ENCODE assay signal across 13 cellular contexts in the genomic region with DNA sequence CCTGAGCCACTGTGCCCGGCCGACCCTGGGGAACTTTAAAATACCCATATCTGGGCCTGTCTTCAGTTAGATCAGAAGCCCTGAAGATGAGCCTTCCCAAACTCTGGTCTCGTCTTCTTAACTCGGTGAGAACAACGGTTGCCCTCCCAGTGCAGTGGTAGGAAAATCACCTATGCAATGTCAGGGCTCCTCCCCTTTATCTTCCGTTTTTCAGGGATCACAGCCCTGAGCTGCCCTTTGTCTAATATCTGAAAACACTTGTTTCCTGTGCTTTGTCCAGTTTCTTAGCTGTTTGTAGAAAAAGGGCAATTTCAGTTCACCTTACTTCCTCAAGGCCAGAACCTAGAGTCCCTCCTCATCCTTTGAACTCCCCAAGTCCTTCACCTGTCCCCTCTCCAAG. TPM values are rescaled to one million over a fixed set of nuclear protein-coding genes. Genes with fewer than 3 reads are reported as not detected.
A peak's percentile ranks its signal among the peaks of the same experiment; 100 is the strongest.
DNase-seq lines count a peak whose midpoint lies in the region; ATAC-seq and TF ChIP-seq lines count a peak whose summit lies in the region.
"Had no signal": no experiment of that assay in that cellular context is flagged by ENCODE, and none has a peak within 500 bp of the region (broad histone marks: within the 10 kb centered on the region; RNA-seq: fewer than 3 reads in every experiment).

No MANE protein-coding gene starts in this region.

- CTCF ChIA-PET in activated CD4-positive, alpha-beta T cell treated with anti-CD3 and anti-CD28 coated beads for 36 hours (lab: Charles Lee): interaction anchor here (0.7 to 2.3 kb wide), 2 partner anchors 38 to 313 kb away, joined by 5 to 13 read pairs; partner anchors contain the start of gene CCDC85B

- no peaks in the 10 kb centered on the region for H3K9me3 Mint-ChIP-seq in activated CD4-positive, alpha-beta T cell treated with anti-CD3 and anti-CD28 coated beads for 36 hours (ENCODE audit: low read depth)
- H3K9me3 Mint-ChIP-seq in activated T-helper 17 cell treated with anti-CD3 and anti-CD28 coated beads, Interleukin-2, amount 50 U/mL, for 72 hours: peaks cover 3% of the 10 kb centered on the region
- no peaks in the 10 kb centered on the region for H3K9me3 Mint-ChIP-seq in neural progenitor cell

- intact Hi-C loops in activated CD4-positive, alpha-beta T cell treated with anti-CD3 and anti-CD28 coated beads for 36 hours (cut with DNase I, micrococcal nuclease): loop anchor here (1.0 to 2.0 kb wide), 4 partner anchors 9 to 70 kb away; partner anchors contain the start of genes C11orf68 (in 2 of the 2), DRAP1 (in 2 of the 2), CFL1 (in 1 of the 2) and FIBP (in 1 of the 2)

- H3K4me1 Mint-ChIP-seq in activated CD4-positive, alpha-beta T cell treated with anti-CD3 and anti-CD28 coated beads for 36 hours: peaks cover 26% of the 10 kb centered on the region
- peaks cover 20% of the 10 kb centered on the region for H3K4me1 Mint-ChIP-seq in activated T-helper 17 cell treated with anti-CD3 and anti-CD28 coated beads, Interleukin-2, amount 50 U/mL, for 72 hours
- H3K4me1 Mint-ChIP-seq in neural progenitor cell: peaks cover 16% of the 10 kb centered on the region

- POLR2A ChIA-PET in activated CD4-positive, alpha-beta T cell treated with anti-CD3 and anti-CD28 coated beads for 36 hours (lab: Charles Lee): no interaction called here

- no peaks in the 10 kb centered on the region for H3K79me2 ChIP-seq in neural progenitor cell (ENCODE audit: low read depth)

- no peak overlapping the region for H3K9ac ChIP-seq in neural progenitor cell

- H3K4me3 Mint-ChIP-seq in activated CD4-positive, alpha-beta T cell treated with anti-CD3 and anti-CD28 coated beads for 36 hours: peak overlapping the region; percentile 65
- peak overlapping the region; percentile 84 for H3K4me3 Mint-ChIP-seq in activated T-helper 17 cell treated with anti-CD3 and anti-CD28 coated beads, Interleukin-2, amount 50 U/mL, for 72 hours
- H3K4me3 Mint-ChIP-seq in neural progenitor cell: no peak overlapping the region

- H3K27me3 ChIP-seq in neural progenitor cell: no peaks in the 10 kb centered on the region

- no peak overlapping the region for H3K27ac ChIP-seq in neural progenitor cell
- H3K27ac ChIP-seq: A549 had no signal

- H4K20me1 ChIP-seq in neural progenitor cell (ENCODE audit: low read depth): no peaks in the 10 kb centered on the region

- no peaks in the 10 kb centered on the region for H3F3A ChIP-seq in neural progenitor cell (ENCODE audit: low read depth)

- no peak overlapping the region for H3K4me2 ChIP-seq in neural progenitor cell
- H3K4me2 ChIP-seq: A549 had no signal

- H3K36me3 ChIP-seq in neural progenitor cell: no peaks in the 10 kb centered on the region

- H3K36me3 Mint-ChIP-seq in activated CD4-positive, alpha-beta T cell treated with anti-CD3 and anti-CD28 coated beads for 36 hours (ENCODE audit: low read depth): peaks cover 1% of the 10 kb centered on the region
- H3K36me3 Mint-ChIP-seq in activated T-helper 17 cell treated with anti-CD3 and anti-CD28 coated beads, Interleukin-2, amount 50 U/mL, for 72 hours (ENCODE audit: low read depth): peaks cover under 1% of the 10 kb centered on the region
- H3K36me3 Mint-ChIP-seq in neural progenitor cell: no peaks in the 10 kb centered on the region

- H3K4me3 ChIP-seq in neural progenitor cell: no peak overlapping the region
- H3K4me3 ChIP-seq: A549, lung had no signal

- H2AFZ ChIP-seq in neural progenitor cell (replicated peaks): no peak overlapping the region

- H3K27me3 Mint-ChIP-seq in activated CD4-positive, alpha-beta T cell treated with anti-CD3 and anti-CD28 coated beads for 36 hours: no peaks in the 10 kb centered on the region
- H3K27me3 Mint-ChIP-seq in activated T-helper 17 cell treated with anti-CD3 and anti-CD28 coated beads, Interleukin-2, amount 50 U/mL, for 72 hours: no peaks in the 10 kb centered on the region
- H3K27me3 Mint-ChIP-seq in neural progenitor cell (ENCODE audit: insufficient read depth, low read depth): peaks cover 9% of the 10 kb centered on the region

- H3K27ac Mint-ChIP-seq in activated CD4-positive, alpha-beta T cell treated with anti-CD3 and anti-CD28 coated beads for 36 hours: peak overlapping the region; percentile 96
- peak overlapping the region; percentile 93 for H3K27ac Mint-ChIP-seq in activated T-helper 17 cell treated with anti-CD3 and anti-CD28 coated beads, Interleukin-2, amount 50 U/mL, for 72 hours
- H3K27ac Mint-ChIP-seq in neural progenitor cell: peak overlapping the region; percentile 19

- peak; percentile 16 for ATAC-seq in activated CD4-positive, alpha-beta T cell treated with anti-CD3 and anti-CD28 coated beads for 36 hours
- no peak for ATAC-seq in activated T-helper 17 cell treated with anti-CD3 and anti-CD28 coated beads, Interleukin-2, amount 50 U/mL, for 72 hours (replicated peaks)
- no peak for ATAC-seq in HG03135 (IDR thresholded peaks at IDR 0.05; ENCODE audit: unreplicated experiment)

- H3K4me1 ChIP-seq in neural progenitor cell: no peaks in the 10 kb centered on the region
- H3K4me1 ChIP-seq: tibial nerve had no signal

- no peak for TF ChIP-seq CTCF in neural progenitor cell (IDR thresholded peaks at IDR 0.05)

- DNase-seq in activated CD4-positive, alpha-beta T cell treated with anti-CD3 and anti-CD28 coated beads for 36 hours: no peak
- no peak for DNase-seq in activated CD4-positive, alpha-beta T cell treated with anti-CD3 and anti-CD28 coated beads, Interleukin-2, amount 50 U/mL, for 48 hours
- DNase-seq in KG1 (lab: John Stamatoyannopoulos, UW): peak; percentile 40
- DNase-seq in neural progenitor cell (ENCODE audit: low spot score): no peak
- no peak for DNase-seq in effector CD8-positive, alpha-beta T cell (lab: John Stamatoyannopoulos, UW)
- DNase-seq in mucosa of gallbladder (ENCODE audit: low spot score): no peak
- DNase-seq: occipital lobe, SIG-M5 had no signal

- H3K9me3 ChIP-seq in neural progenitor cell (ENCODE audit: low read depth): no peaks in the 10 kb centered on the region
- H3K9me3 ChIP-seq: A549, tibial nerve had no signal

RNA-seq across cellular contexts. Expression of gene DRAP1, which starts 9.4 kb away (rescaled TPM):
- 100 to 1,000 TPM; 111 to 158 TPM for total RNA-seq in activated CD4-positive, alpha-beta T cell treated with anti-CD3 and anti-CD28 coated beads for 36 hours
- total RNA-seq in activated T-helper 17 cell treated with anti-CD3 and anti-CD28 coated beads, Interleukin-2, amount 50 U/mL, for 72 hours: 10 to 100 TPM; 85.3 to 94.5 TPM
- total RNA-seq in neural progenitor cell (ENCODE audit: low replicate concordance) (51.0 and 74.8 TPM in 2 replicates), mucosa of gallbladder (90.1 TPM)

RNA-seq across cellular contexts. Expression of gene C11orf68, which starts 9.8 kb away (rescaled TPM):
- total RNA-seq in activated CD4-positive, alpha-beta T cell treated with anti-CD3 and anti-CD28 coated beads for 36 hours: 10 to 100 TPM; 21.4 to 22.9 TPM
- 10 to 100 TPM; 20.9 to 30.1 TPM for total RNA-seq in activated T-helper 17 cell treated with anti-CD3 and anti-CD28 coated beads, Interleukin-2, amount 50 U/mL, for 72 hours
- total RNA-seq in neural progenitor cell (ENCODE audit: low replicate concordance) (6.9 and 22.4 TPM in 2 replicates), mucosa of gallbladder (44.8 TPM)

RNA-seq across cellular contexts. Expression of gene TSGA10IP, which starts 16.6 kb away (rescaled TPM):
- not detected for total RNA-seq in activated CD4-positive, alpha-beta T cell treated with anti-CD3 and anti-CD28 coated beads for 36 hours
- not detected for total RNA-seq in activated T-helper 17 cell treated with anti-CD3 and anti-CD28 coated beads, Interleukin-2, amount 50 U/mL, for 72 hours
- total RNA-seq in neural progenitor cell (ENCODE audit: low replicate concordance) (3.0 and 7.3 TPM in 2 replicates), mucosa of gallbladder (not detected)
- total RNA-seq: occipital lobe, tibial nerve had no signal

RNA-seq across cellular contexts. Expression of gene FOSL1, which starts 28.5 kb away (rescaled TPM):
- total RNA-seq in activated CD4-positive, alpha-beta T cell treated with anti-CD3 and anti-CD28 coated beads for 36 hours: 10 to 100 TPM; 11.1 to 11.3 TPM
- total RNA-seq in activated T-helper 17 cell treated with anti-CD3 and anti-CD28 coated beads, Interleukin-2, amount 50 U/mL, for 72 hours: 10 to 100 TPM; 18.7 to 24.8 TPM
- total RNA-seq in neural progenitor cell (ENCODE audit: low replicate concordance): not detected in 2 replicates
- total RNA-seq in mucosa of gallbladder: 1.2 TPM
- total RNA-seq: occipital lobe had no signal

RNA-seq across cellular contexts. Expression of gene SART1, which starts 32.9 kb away (rescaled TPM):
- 10 to 100 TPM; 54.7 to 84.5 TPM for total RNA-seq in activated CD4-positive, alpha-beta T cell treated with anti-CD3 and anti-CD28 coated beads for 36 hours
- total RNA-seq in activated T-helper 17 cell treated with anti-CD3 and anti-CD28 coated beads, Interleukin-2, amount 50 U/mL, for 72 hours: 10 to 100 TPM; 44.7 to 51.3 TPM
- total RNA-seq in neural progenitor cell (ENCODE audit: low replicate concordance) (8.6 and 39.5 TPM in 2 replicates), mucosa of gallbladder (41.0 TPM)

Comparison
In these comparisons a context has a peak if more than half of its experiments do, and no peak if none do; other contexts are left out.
1. H3K27ac Mint-ChIP-seq: peak in every context shown above with its lines; median percentile 96 in activated CD4-positive, alpha-beta T cell treated with anti-CD3 and anti-CD28 coated beads for 36 hours; 93 in activated T-helper 17 cell treated with anti-CD3 and anti-CD28 coated beads, Interleukin-2, amount 50 U/mL, for 72 hours; 19 in neural progenitor cell.